In genomic region chr12:93784339-93785086, GRCh38 we compare ENCODE assay signal across 9 cellular contexts.
DNase-seq lines count a peak whose midpoint lies in the region; ATAC-seq, FAIRE-seq and TF ChIP-seq lines count a peak whose summit lies in the region.
"Had no signal": no experiment of that assay in that cellular context is flagged by ENCODE, and none has a peak within 500 bp of the region (broad histone marks: within the 10 kb centered on the region; RNA-seq: fewer than 3 reads in every experiment).

No MANE protein-coding gene starts in this region.

- TF ChIP-seq POLR2A in Peyer's patch (IDR thresholded peaks at IDR 0.05) (no peak), breast epithelium (IDR thresholded peaks at IDR 0.05) (no peak), HepG2 (IDR thresholded peaks at IDR 0.05; ENCODE audit: insufficient read depth in 1 of 2, low read depth in 2 of 2, low read length in 2 of 2) (no peak)

- ATAC-seq in GM19351 (IDR thresholded peaks at IDR 0.05; ENCODE audit: unreplicated experiment) (peak; percentile 67), HepG2 (peak; percentile 79), GM21381 (IDR thresholded peaks at IDR 0.05; ENCODE audit: unreplicated experiment) (no peak)

- H3K4me1 ChIP-seq in Peyer's patch (peaks cover 0 to 15% (median 2%) of the 10 kb centered on the region in 4 donors), breast epithelium (peaks cover 0 to 10% of the 10 kb centered on the region in 2 donors), HepG2 (ENCODE audit: insufficient read depth, low read length) (peaks cover 40% of the 10 kb centered on the region), MM.1S (ENCODE audit: low read length) (0 out of 2 replicates have a peak, but pooled peaks cover 2% of the 10 kb centered on the region)

- H3K27me3 ChIP-seq in Peyer's patch, result no peaks in the 10 kb centered on the region
- no peaks in the 10 kb centered on the region for H3K27me3 ChIP-seq in breast epithelium
- H3K27me3 ChIP-seq in HepG2 (ENCODE audit: control insufficient read depth in 1 of 2, insufficient read depth in 2 of 2, low read length in 2 of 2), result no peaks in the 10 kb centered on the region
- no peaks in the 10 kb centered on the region for H3K27me3 ChIP-seq in MM.1S (replicated peaks; ENCODE audit: insufficient read depth, low read length)
- H3K27me3 ChIP-seq: neutrophil had no signal

- intact Hi-C loops in breast epithelium (cut with DNase I; ENCODE audit: low total_unique reads), result no loop called here
- intact Hi-C loops in HepG2 (cut with micrococcal nuclease; ENCODE audit: unreplicated experiment), result no loop called here

- POLR2A ChIA-PET in HepG2 (lab: Yijun Ruan, JAX), result no interaction called here

- no peaks in the 10 kb centered on the region for H4K20me1 ChIP-seq in HepG2 (ENCODE audit: insufficient read depth, low read length)
- H4K20me1 ChIP-seq in MM.1S (ENCODE audit: insufficient read depth, low read length), result no peaks in the 10 kb centered on the region

- TF ChIP-seq CTCF in Peyer's patch (IDR thresholded peaks at IDR 0.05), result no peak
- TF ChIP-seq CTCF in breast epithelium (IDR thresholded peaks at IDR 0.05), result no peak
- TF ChIP-seq CTCF in HepG2 (CRISPR knock-in tag; IDR thresholded peaks at IDR 0.05), result no peak
- TF ChIP-seq CTCF in MM.1S (IDR thresholded peaks at IDR 0.05; ENCODE audit: low read length), result no peak

- CTCF ChIA-PET in HepG2 (lab: Yijun Ruan, JAX; ENCODE audit: low intra/inter-chr PET ratio, low total read pairs), result no interaction called here

- H3K9ac ChIP-seq in HepG2 (ENCODE audit: insufficient read depth, low read depth, low read length) (no peak overlapping the region), MM.1S (ENCODE audit: low read length) (no peak overlapping the region)

- no peak overlapping the region for H2AFZ ChIP-seq in HepG2 (ENCODE audit: low read length)
- no peak overlapping the region for H2AFZ ChIP-seq in MM.1S (ENCODE audit: low read length)

- H3K27ac ChIP-seq in Peyer's patch (peak overlapping the region in 3 of 4 donors; percentile 47 to 70 (median 61)), breast epithelium (peak overlapping the region; percentile 88 to 89), HepG2 (ENCODE audit: extremely low read length, insufficient read depth, low read length) (peak overlapping the region; percentile 19), MM.1S (ENCODE audit: low read length) (no peak overlapping the region)
- H3K27ac ChIP-seq: neutrophil had no signal

- H3K36me3 ChIP-seq in Peyer's patch, result no peaks in the 10 kb centered on the region
- no peaks in the 10 kb centered on the region for H3K36me3 ChIP-seq in breast epithelium
- H3K36me3 ChIP-seq in HepG2 (replicated peaks in 1 of 2; ENCODE audit: control insufficient read depth in 1 of 2, insufficient read depth in 2 of 2, low read length in 2 of 2), result no peaks in the 10 kb centered on the region
- H3K36me3 ChIP-seq in MM.1S (replicated peaks; ENCODE audit: insufficient read depth, low read length), result no peaks in the 10 kb centered on the region
- H3K36me3 ChIP-seq: neutrophil had no signal

- no peak for FAIRE-seq in HepG2 (lab: Jason Lieb, UNC)

- no TSS peak for BruUV-seq in HepG2 (replicated peaks; lab: Mats Ljungman, UMichigan)

- H3K79me2 ChIP-seq in HepG2 (ENCODE audit: insufficient read depth, low read length) (no peaks in the 10 kb centered on the region), MM.1S (ENCODE audit: low read length) (no peaks in the 10 kb centered on the region)

- H3F3A ChIP-seq in MM.1S (ENCODE audit: insufficient read depth, low read length), result no peaks in the 10 kb centered on the region

- 21% methylated on average over 8 of the region's 9 CpGs for WGBS in HepG2 (ENCODE audit: low lambda C conversion rate)

- H3K4me3 ChIP-seq in Peyer's patch, result no peak overlapping the region
- H3K4me3 ChIP-seq in breast epithelium, result peak overlapping the region in 1 of 3 donors; percentile 22
- no peak overlapping the region for H3K4me3 ChIP-seq in HepG2 (replicated peaks in 1 of 3; ENCODE audit: insufficient read depth in 1 of 3, low read depth in 2 of 3, low read length in 3 of 3)
- no peak overlapping the region for H3K4me3 ChIP-seq in MM.1S (ENCODE audit: low read length)

- DNase-seq in Peyer's patch, result peak in 2 of 3 donors; percentile 16 to 65
- peak in 1 of 2 donors; percentile 80 for DNase-seq in breast epithelium (ENCODE audit: low spot score in 2 of 2)
- DNase-seq in HepG2 (ENCODE audit: low spot score), result peak; percentile 25
- DNase-seq in superior temporal gyrus (ENCODE audit: extremely low spot score), result peak; percentile 57
- no peak for DNase-seq in MM.1S
- no peak for DNase-seq in NCI-H1694 treated with DMSO at 0.1 percent for 48 hours (lab: John Stamatoyannopoulos, UW)

- no peak for TF ChIP-seq EP300 in HepG2 (IDR thresholded peaks at IDR 0.05; ENCODE audit: low read depth in 2 of 2, low read length in 2 of 2)
- TF ChIP-seq EP300 in HepG2 (CRISPR knock-in tag; IDR thresholded peaks at IDR 0.05; ENCODE audit: borderline replicate concordance), result no peak

- TF ChIP-seq RAD21 in HepG2 (CRISPR knock-in tag; IDR thresholded peaks at IDR 0.05), result no peak

- H3K9me3 ChIP-seq in Peyer's patch (no peaks in the 10 kb centered on the region), breast epithelium (no peaks in the 10 kb centered on the region), HepG2 (ENCODE audit: low read length) (no peaks in the 10 kb centered on the region), MM.1S (replicated peaks; ENCODE audit: insufficient read depth, low read length) (no peaks in the 10 kb centered on the region)
- H3K9me3 ChIP-seq: neutrophil had no signal

- no peaks in the 10 kb centered on the region for H3K9me2 ChIP-seq in MM.1S (replicated peaks; ENCODE audit: insufficient read depth, low read length)

- in situ Hi-C loops in HepG2 (cut with HindIII; ENCODE audit: extremely low pct_ligation_motif_present, low pct_unique_long_range_greater_than_20kb), result no loop called here

- H3K4me2 ChIP-seq in HepG2 (ENCODE audit: low read depth, low read length) (peak overlapping the region; percentile 40), MM.1S (ENCODE audit: low read depth, low read length) (no peak overlapping the region)

TF ChIP-seq in HepG2, 621 proteins besides CTCF, POLR2A, EP300 and RAD21 (continues in another document):
- TF ChIP-seq ZNF263 (CRISPR knock-in tag; IDR thresholded peaks at IDR 0.05) (no peak), ZNF652 (CRISPR knock-in tag; IDR thresholded peaks at IDR 0.05; ENCODE audit: borderline replicate concordance, low read depth) (no peak), ZNF496 (CRISPR knock-in tag; IDR thresholded peaks at IDR 0.05; ENCODE audit: insufficient replicate concordance) (no peak), PCBP1 (IDR thresholded peaks at IDR 0.05; ENCODE audit: borderline replicate concordance, low read depth, low read length) (no peak), NR0B2 (CRISPR knock-in tag; IDR thresholded peaks at IDR 0.05) (no peak), SALL1 (CRISPR knock-in tag; IDR thresholded peaks at IDR 0.05) (peak; percentile 44; the same call in 1 of the 2 replicates), THAP7 (CRISPR knock-in tag; IDR thresholded peaks at IDR 0.05) (no peak), BHLHE40 (IDR thresholded peaks at IDR 0.05; ENCODE audit: low read length) (peak; percentile 67; the same call in 1 of the 2 replicates), RFX1 (IDR thresholded peaks at IDR 0.05) (no peak), TFAP4 (IDR thresholded peaks at IDR 0.05; ENCODE audit: borderline replicate concordance, low read depth) (peak; percentile 36; the same call in 1 of the 2 replicates), ZMYM3 (CRISPR knock-in tag; IDR thresholded peaks at IDR 0.05) (peak; percentile 70), ZNF563 (CRISPR knock-in tag; IDR thresholded peaks at IDR 0.05) (no peak), ZNF251 (CRISPR knock-in tag; IDR thresholded peaks at IDR 0.05) (no peak), ZSCAN12 (CRISPR knock-in tag; IDR thresholded peaks at IDR 0.05) (no peak), MIXL1 (CRISPR knock-in tag; IDR thresholded peaks at IDR 0.05) (no peak), MXI1 (IDR thresholded peaks at IDR 0.05; ENCODE audit: borderline replicate concordance, low read depth, low read length) (peak; percentile 42; the same call in 1 of the 3 replicates), NR2F6 (IDR thresholded peaks at IDR 0.05) (no peak), NR2F6 (CRISPR knock-in tag; IDR thresholded peaks at IDR 0.05) (no peak)
- TF ChIP-seq, protein P1, sequence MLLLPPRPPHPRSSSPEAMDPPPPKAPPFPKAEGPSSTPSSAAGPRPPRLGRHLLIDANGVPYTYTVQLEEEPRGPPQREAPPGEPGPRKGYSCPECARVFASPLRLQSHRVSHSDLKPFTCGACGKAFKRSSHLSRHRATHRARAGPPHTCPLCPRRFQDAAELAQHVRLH (CRISPR knock-in tag; IDR thresholded peaks at IDR 0.05; ENCODE audit: borderline replicate concordance, low read depth), result peak; percentile 42; the same call in 1 of the 2 replicates

Comparison
In these comparisons a context has a peak if more than half of its experiments do, and no peak if none do; other contexts are left out.
1. DNase-seq: peak in Peyer's patch (2 of 3), HepG2 (single experiment) and superior temporal gyrus (single experiment); none in MM.1S (single experiment) and NCI-H1694 treated with DMSO at 0.1 percent for 48 hours (single experiment).